8 cellular contexts compared by ENCODE assay signal in genomic region chr14:64510825-64511679, GRCh38. TPM values are rescaled to one million over a fixed set of nuclear protein-coding genes. Genes with fewer than 3 reads are reported as not detected.
DNase-seq lines count a peak whose midpoint lies in the region; ATAC-seq, FAIRE-seq and TF ChIP-seq lines count a peak whose summit lies in the region.

No MANE protein-coding gene starts in this region.

- peaks cover 5% of the 10 kb centered on the region for H4K20me1 ChIP-seq in GM12878 (ENCODE audit: control insufficient read depth, insufficient read depth)

- H3K4me3 ChIP-seq in GM12878: peak overlapping the region; percentile 40; the same call in 1 of the 2 replicates
- no peak overlapping the region for H3K4me3 ChIP-seq in iPS DF 6.9 (ENCODE audit: low read length)

- in situ Hi-C loops in GM13976 (cut with MboI; ENCODE audit: low sequenced_read_pairs, unreplicated experiment) (no loop called here), GM12878 (cut with MboI) (no loop called here)

- intact Hi-C loops in GM12878 (cut with micrococcal nuclease; ENCODE audit: unreplicated experiment): no loop called here

- H3K4me1 ChIP-seq in GM12878 (ENCODE audit: control insufficient read depth, insufficient read depth, low read length): peaks cover 25% of the 10 kb centered on the region
- peaks cover 2% of the 10 kb centered on the region; the same call in 1 of the 2 replicates for H3K4me1 ChIP-seq in iPS DF 6.9 (ENCODE audit: control insufficient read depth, insufficient read depth, low read length)

- peaks cover 95% of the 10 kb centered on the region for H3K79me2 ChIP-seq in GM12878 (ENCODE audit: control insufficient read depth, insufficient read depth, low read length)

- TF ChIP-seq RAD21 in GM12878 (IDR thresholded peaks at IDR 0.05; ENCODE audit: insufficient read depth, low read depth, low read length): peak; percentile 68

- no peak for TF ChIP-seq POLR2A in GM12878 (IDR thresholded peaks at IDR 0.05; ENCODE audit: low read depth, low read length)

- 14% methylated on average over 4 of the region's 4 CpGs for WGBS in GM12878 (ENCODE audit: insufficient coverage, insufficient replicate concordance, low lambda C conversion rate, missing lambda C conversion rate)
- WGBS in iPS DF 6.9 (ENCODE audit: insufficient coverage, insufficient read length): no CpG with 5 or more reads among the region's 4 CpGs

- POLR2A ChIA-PET in GM12878 (lab: Charles Lee): interaction anchor here (0.6 to 3.0 kb wide), 6 partner anchors 8 to 65 kb away, joined by 3 to 19 read pairs (median 3); no protein-coding TSS in a partner anchor

- CTCF ChIA-PET in GM12878 (lab: Yijun Ruan, JAX): interaction anchor here (0.6 to 6.3 kb wide), 25 partner anchors 9 to 387 kb away, joined by 3 to 63 read pairs (median 5); partner anchors contain the start of gene MTHFD1

- H3K9me3 ChIP-seq in GM12878 (replicated peaks; ENCODE audit: control insufficient read depth, insufficient read depth, low read length) (no peaks in the 10 kb centered on the region), iPS DF 6.9 (ENCODE audit: control insufficient read depth, insufficient read depth, low read length) (no peaks in the 10 kb centered on the region)

- RAD21 ChIA-PET in GM12878 (lab: Charles Lee; ENCODE audit: unreplicated experiment): interaction anchor here (0.6 to 4.2 kb wide), 18 partner anchors 9 to 489 kb away, joined by 3 to 24 read pairs (median 4); no protein-coding TSS in a partner anchor

- SMC1A ChIA-PET in GM12878 (lab: Charles Lee; ENCODE audit: uncharacterized antibody, unreplicated experiment): interaction anchor here (0.6 to 5.0 kb wide), 19 partner anchors 9 to 197 kb away, joined by 3 to 40 read pairs (median 5); no protein-coding TSS in a partner anchor

- peak; percentile 80 for FAIRE-seq in GM12878 (lab: Jason Lieb, UNC)

- H3K9ac ChIP-seq in GM12878 (ENCODE audit: control insufficient read depth, insufficient read depth, low read length): peak overlapping the region; percentile 5; the same call in 1 of the 2 replicates

- H3K27me3 ChIP-seq in GM12878 (replicated peaks in 1 of 2; ENCODE audit: control insufficient read depth in 2 of 2, insufficient read depth in 2 of 2, low read length in 1 of 2): no peaks in the 10 kb centered on the region
- H3K27me3 ChIP-seq in iPS DF 6.9 (ENCODE audit: control insufficient read depth, insufficient read depth, low read length): no peaks in the 10 kb centered on the region

- TF ChIP-seq CTCF in GM13976 (IDR thresholded peaks at IDR 0.05; ENCODE audit: borderline replicate concordance, control extremely low read depth, extremely low read depth, insufficient read depth, missing control alignments): peak; percentile 92
- peak; percentile 82 to 95 (median 84) for TF ChIP-seq CTCF in GM12878 (IDR thresholded peaks at IDR 0.05 in 2 of 3, conservative IDR thresholded peaks at IDR 0.05 in 1 of 3; ENCODE audit: control insufficient read depth in 2 of 3, extremely low read depth in 1 of 3, insufficient read depth in 1 of 3, low read depth in 3 of 3, low read length in 3 of 3)

- TF ChIP-seq EP300 in GM12878 (IDR thresholded peaks at IDR 0.05; ENCODE audit: borderline replicate concordance in 1 of 2, control insufficient read depth in 1 of 2, low read depth in 2 of 2, low read length in 2 of 2): no peak

- ATAC-seq in GM12878 (peak; percentile 50), GM19467 (IDR thresholded peaks at IDR 0.05; ENCODE audit: unreplicated experiment) (no peak)

- peak; percentile 40 for DNase-seq in A172 (ENCODE audit: low spot score)
- DNase-seq in GM13976 (ENCODE audit: low spot score): peak; percentile 46
- DNase-seq in NCI-H2081 (lab: John Stamatoyannopoulos, UW): peak; percentile 65 to 74
- DNase-seq in T1000 (lab: John Stamatoyannopoulos, UW): peak; percentile 21
- no peak for DNase-seq in GM12878 (ENCODE audit: low read depth, low spot score)
- DNase-seq in iPS DF 6.9 (ENCODE audit: low read depth, low spot score): peak; percentile 57
- DNase-seq in smooth muscle cell of the brain vasculature (ENCODE audit: low read depth, low spot score): peak; percentile 40

- H3K4me2 ChIP-seq in GM12878 (ENCODE audit: control insufficient read depth, insufficient read depth): peak overlapping the region; percentile 83

- BruUV-seq in GM12878 (replicated peaks; lab: Mats Ljungman, UMichigan): no TSS peak

- no peak overlapping the region for H2AFZ ChIP-seq in GM12878 (ENCODE audit: control insufficient read depth, low read depth, low read length)

- H3K36me3 ChIP-seq in GM12878 (ENCODE audit: control insufficient read depth in 2 of 2, insufficient read depth in 2 of 2, low read length in 1 of 2) (peaks cover 0 to 11% of the 10 kb centered on the region in 2 experiments; a peak in 3 of 4 replicates), iPS DF 6.9 (ENCODE audit: control insufficient read depth, insufficient read depth, low read length) (no peaks in the 10 kb centered on the region)

- H3K27ac ChIP-seq in GM12878 (ENCODE audit: control insufficient read depth, insufficient read depth): peak overlapping the region; percentile 68
- no peak overlapping the region for H3K27ac ChIP-seq in iPS DF 6.9 (ENCODE audit: low read length)

RNA-seq across cellular contexts. Expression of gene ZBTB1, which starts 6.5 kb away (rescaled TPM):
- 33.3 and 37.8 TPM in 2 replicates for total RNA-seq in A172 (2014; rRNA removed; shearing (Covaris generic))
- 147 and 173 TPM in 2 replicates for total RNA-seq in GM12878 (2013; cell fraction: nucleolus; rRNA removed)
- total RNA-seq in GM12878 (2014; rRNA removed): 29.1 and 34.2 TPM in 2 replicates
- total RNA-seq in GM12878 (2014; rRNA removed; fragmentation: Illumina TruSeq; extraction: Trizol): 53.8 and 53.9 TPM in 2 replicates
- 49.1 and 49.3 TPM in 2 replicates for total RNA-seq in GM12878 (2021)
- polyA plus RNA-seq in GM12878 (2011; ENCODE audit: low read depth): 32.0 TPM
- 127 and 195 TPM in 2 replicates for polyA plus RNA-seq in GM12878 (2011; rRNA removed)
- polyA plus RNA-seq in GM12878 (2011; cell fraction: cytosol; rRNA removed): 47.0 and 69.2 TPM in 2 replicates
- polyA plus RNA-seq in GM12878 (2011; cell fraction: nucleus; rRNA removed): 97.0 and 105 TPM in 2 replicates
- polyA plus RNA-seq in GM12878 (2012): 47.7 and 64.3 TPM in 2 replicates
- 58.9 and 83.2 TPM in 2 replicates for polyA plus RNA-seq in GM12878 (2014; fragmentation: Illumina TruSeq; extraction: Trizol)
- 10 to 100 TPM; 12.3 to 18.0 TPM for polyA plus RNA-seq in GM12878 (2014; fragmentation: Nextera tagmentation; extraction: Ambion mirVana)
- 35.5 and 42.6 TPM in 2 replicates for polyA plus RNA-seq in GM12878 (2014; rRNA removed)
- 10 to 100 TPM; 36.2 to 37.5 TPM for polyA plus RNA-seq in GM12878 (2016; fragmentation: Nextera tagmentation; extraction: Ambion mirVana)
- polyA minus RNA-seq in GM12878 (2011; rRNA and poly(A)+ RNA removed): 78.9 and 97.3 TPM in 2 replicates
- 29.5 and 39.5 TPM in 2 replicates for polyA minus RNA-seq in GM12878 (2011; cell fraction: cytosol; rRNA and poly(A)+ RNA removed)
- 23.2 and 32.1 TPM in 2 replicates for polyA minus RNA-seq in GM12878 (2011; cell fraction: nucleus; rRNA and poly(A)+ RNA removed)

RNA-seq across cellular contexts. Expression of gene ZBTB25, which starts 7.4 kb away (rescaled TPM):
- total RNA-seq in A172 (2014; rRNA removed; shearing (Covaris generic)): 1.1 and 2.2 TPM in 2 replicates
- 108 and 113 TPM in 2 replicates for total RNA-seq in GM12878 (2013; cell fraction: nucleolus; rRNA removed)
- total RNA-seq in GM12878 (2014; rRNA removed) (8.8 and 11.2 TPM in 2 replicates), GM12878 (2014; rRNA removed; fragmentation: Illumina TruSeq; extraction: Trizol) (9.6 and 10.0 TPM in 2 replicates), GM12878 (2021) (10.9 and 12.5 TPM in 2 replicates)
- 10.1 TPM for polyA plus RNA-seq in GM12878 (2011; ENCODE audit: low read depth)
- polyA plus RNA-seq in GM12878 (2011; rRNA removed) (33.9 and 34.0 TPM in 2 replicates), GM12878 (2014; fragmentation: Illumina TruSeq; extraction: Trizol) (9.8 and 10.7 TPM in 2 replicates), GM12878 (2014; fragmentation: Nextera tagmentation; extraction: Ambion mirVana) (1 to 10 TPM; 4.1 to 5.6 TPM), GM12878 (2014; rRNA removed) (7.0 and 7.8 TPM in 2 replicates), GM12878 (2016; fragmentation: Nextera tagmentation; extraction: Ambion mirVana) (10 to 100 TPM; 11.2 to 13.9 TPM)
- polyA plus RNA-seq in GM12878 (2011; cell fraction: cytosol; rRNA removed): 19.6 and 27.1 TPM in 2 replicates
- polyA plus RNA-seq in GM12878 (2011; cell fraction: nucleus; rRNA removed): 23.6 and 39.4 TPM in 2 replicates
- polyA plus RNA-seq in GM12878 (2012): 13.1 and 19.6 TPM in 2 replicates
- polyA minus RNA-seq in GM12878 (2011; rRNA and poly(A)+ RNA removed): 41.5 and 49.3 TPM in 2 replicates
- 16.2 and 16.7 TPM in 2 replicates for polyA minus RNA-seq in GM12878 (2011; cell fraction: cytosol; rRNA and poly(A)+ RNA removed)
- polyA minus RNA-seq in GM12878 (2011; cell fraction: nucleus; rRNA and poly(A)+ RNA removed): 29.1 and 33.5 TPM in 2 replicates

RNA-seq across cellular contexts. Expression of gene HSPA2, which starts 29.5 kb away (rescaled TPM):
- total RNA-seq in A172 (2014; rRNA removed; shearing (Covaris generic)): 0.05 TPM in 1 of 2 replicates, not detected in the other
- 2.1 and 2.2 TPM in 2 replicates for total RNA-seq in GM12878 (2013; cell fraction: nucleolus; rRNA removed)
- total RNA-seq in GM12878 (2014; rRNA removed) (0.87 and 0.96 TPM in 2 replicates), GM12878 (2014; rRNA removed; fragmentation: Illumina TruSeq; extraction: Trizol) (0.37 and 0.54 TPM in 2 replicates), GM12878 (2021) (1.1 and 1.4 TPM in 2 replicates)
- polyA plus RNA-seq in GM12878 (2011; ENCODE audit: low read depth): not detected
- polyA plus RNA-seq in GM12878 (2011; rRNA removed) (0.26 TPM in 2 replicates), GM12878 (2014; fragmentation: Illumina TruSeq; extraction: Trizol) (0.25 and 0.28 TPM in 2 replicates), GM12878 (2014; fragmentation: Nextera tagmentation; extraction: Ambion mirVana) (under 1 TPM; 0.02 to 0.03 TPM), GM12878 (2014; rRNA removed) (0.65 and 0.77 TPM in 2 replicates), GM12878 (2016; fragmentation: Nextera tagmentation; extraction: Ambion mirVana) (1 to 10 TPM; 1.0 to 1.2 TPM)
- 0.31 and 0.52 TPM in 2 replicates for polyA plus RNA-seq in GM12878 (2011; cell fraction: cytosol; rRNA removed)
- polyA plus RNA-seq in GM12878 (2011; cell fraction: nucleus; rRNA removed): 0.58 and 0.70 TPM in 2 replicates
- 0.57 and 0.76 TPM in 2 replicates for polyA plus RNA-seq in GM12878 (2012)
- polyA minus RNA-seq in GM12878 (2011; rRNA and poly(A)+ RNA removed): 0.88 TPM in 2 replicates
- polyA minus RNA-seq in GM12878 (2011; cell fraction: cytosol; rRNA and poly(A)+ RNA removed): not detected in 2 replicates
- 1.7 and 2.5 TPM in 2 replicates for polyA minus RNA-seq in GM12878 (2011; cell fraction: nucleus; rRNA and poly(A)+ RNA removed)

RNA-seq across cellular contexts. Expression of gene PPP1R36, which starts 38.7 kb away (rescaled TPM):
- total RNA-seq in A172 (2014; rRNA removed; shearing (Covaris generic)): 0.69 TPM in 1 of 2 replicates, not detected in the other
- total RNA-seq in GM12878 (2013; cell fraction: nucleolus; rRNA removed): not detected in 2 replicates
- total RNA-seq in GM12878 (2014; rRNA removed): not detected in 2 replicates
- total RNA-seq in GM12878 (2014; rRNA removed; fragmentation: Illumina TruSeq; extraction: Trizol): 0.13 TPM in 1 of 2 replicates, not detected in the other
- total RNA-seq in GM12878 (2021): not detected in 2 replicates
- polyA plus RNA-seq in GM12878 (2011; ENCODE audit: low read depth): not detected
- 0.12 and 0.14 TPM in 2 replicates for polyA plus RNA-seq in GM12878 (2011; rRNA removed)
- polyA plus RNA-seq in GM12878 (2011; cell fraction: cytosol; rRNA removed): 0.05 TPM in 1 of 2 replicates, not detected in the other
- not detected in 2 replicates for polyA plus RNA-seq in GM12878 (2011; cell fraction: nucleus; rRNA removed)
- 0.13 TPM in 1 of 2 replicates, not detected in the other for polyA plus RNA-seq in GM12878 (2012)
- not detected in 2 replicates for polyA plus RNA-seq in GM12878 (2014; fragmentation: Illumina TruSeq; extraction: Trizol)
- polyA plus RNA-seq in GM12878 (2014; fragmentation: Nextera tagmentation; extraction: Ambion mirVana): not detected
- not detected in 2 replicates for polyA plus RNA-seq in GM12878 (2014; rRNA removed)
- polyA plus RNA-seq in GM12878 (2016; fragmentation: Nextera tagmentation; extraction: Ambion mirVana): not detected
- not detected in 2 replicates for polyA minus RNA-seq in GM12878 (2011; rRNA and poly(A)+ RNA removed)
- polyA minus RNA-seq in GM12878 (2011; cell fraction: cytosol; rRNA and poly(A)+ RNA removed): not detected in 2 replicates
- not detected in 2 replicates for polyA minus RNA-seq in GM12878 (2011; cell fraction: nucleus; rRNA and poly(A)+ RNA removed)

RNA-seq across cellular contexts. Expression of gene AKAP5, which starts 45.8 kb away (rescaled TPM):
- total RNA-seq in A172 (2014; rRNA removed; shearing (Covaris generic)): 1.6 and 1.9 TPM in 2 replicates
- 4.3 and 4.8 TPM in 2 replicates for total RNA-seq in GM12878 (2013; cell fraction: nucleolus; rRNA removed)
- total RNA-seq in GM12878 (2014; rRNA removed): 3.8 and 4.4 TPM in 2 replicates
- total RNA-seq in GM12878 (2014; rRNA removed; fragmentation: Illumina TruSeq; extraction: Trizol): 5.1 TPM in 2 replicates
- 3.7 and 4.0 TPM in 2 replicates for total RNA-seq in GM12878 (2021)
- 1.1 TPM for polyA plus RNA-seq in GM12878 (2011; ENCODE audit: low read depth)
- 1.6 and 3.1 TPM in 2 replicates for polyA plus RNA-seq in GM12878 (2011; rRNA removed)
- 0.69 TPM in 2 replicates for polyA plus RNA-seq in GM12878 (2011; cell fraction: cytosol; rRNA removed)
- polyA plus RNA-seq in GM12878 (2011; cell fraction: nucleus; rRNA removed): 0.98 and 0.99 TPM in 2 replicates
- polyA plus RNA-seq in GM12878 (2012): 1.4 and 1.5 TPM in 2 replicates
- 3.4 and 3.9 TPM in 2 replicates for polyA plus RNA-seq in GM12878 (2014; fragmentation: Illumina TruSeq; extraction: Trizol)
- polyA plus RNA-seq in GM12878 (2014; fragmentation: Nextera tagmentation; extraction: Ambion mirVana): 1 to 10 TPM in 1 of 2 experiments, under 1 TPM in 1; 0.45 to 1.5 TPM
- 1.7 and 1.8 TPM in 2 replicates for polyA plus RNA-seq in GM12878 (2014; rRNA removed)
- under 1 TPM; 0.55 to 0.90 TPM for polyA plus RNA-seq in GM12878 (2016; fragmentation: Nextera tagmentation; extraction: Ambion mirVana)
- polyA minus RNA-seq in GM12878 (2011; rRNA and poly(A)+ RNA removed): 1.6 and 2.3 TPM in 2 replicates
- polyA minus RNA-seq in GM12878 (2011; cell fraction: cytosol; rRNA and poly(A)+ RNA removed): 0.80 and 1.4 TPM in 2 replicates
- 2.3 and 3.2 TPM in 2 replicates for polyA minus RNA-seq in GM12878 (2011; cell fraction: nucleus; rRNA and poly(A)+ RNA removed)
